Comparison of ENCODE assay signal across 9 cellular contexts in genomic region chr2:190678444-190679162, GRCh38. TPM values are rescaled to one million over a fixed set of nuclear protein-coding genes. Genes with fewer than 3 reads are reported as not detected.
A peak's percentile ranks its signal among the peaks of the same experiment; 100 is the strongest.
DNase-seq lines count a peak whose midpoint lies in the region; ATAC-seq, FAIRE-seq and TF ChIP-seq lines count a peak whose summit lies in the region.
"Had no signal": no experiment of that assay in that cellular context is flagged by ENCODE, and none has a peak within 500 bp of the region (broad histone marks: within the 10 kb centered on the region; RNA-seq: fewer than 3 reads in every experiment).

No MANE protein-coding gene starts in this region.

- no peaks in the 10 kb centered on the region for H3K9me3 ChIP-seq in CD4-positive, CD25-positive, alpha-beta regulatory T cell (ENCODE audit: control insufficient read depth in 2 of 2, low read length in 2 of 2)
- no peaks in the 10 kb centered on the region for H3K9me3 ChIP-seq in K562 (replicated peaks; ENCODE audit: control insufficient read depth, insufficient read depth, low read depth, low read length)

- H3K27me3 ChIP-seq in CD4-positive, CD25-positive, alpha-beta regulatory T cell (ENCODE audit: control insufficient read depth, insufficient read depth, low read length): no peaks in the 10 kb centered on the region
- H3K27me3 ChIP-seq in K562 (ENCODE audit: control insufficient read depth in 2 of 2, insufficient read depth in 2 of 2, low read length in 2 of 2): no peaks in the 10 kb centered on the region

- H3K4me2 ChIP-seq in K562 (ENCODE audit: insufficient read depth, low read length): no peak overlapping the region

- TF ChIP-seq CTCF in K562 (IDR thresholded peaks at IDR 0.05 in 2 of 3, conservative IDR thresholded peaks at IDR 0.05 in 1 of 3; ENCODE audit: insufficient read depth in 2 of 3, low read depth in 1 of 3, low read length in 3 of 3) (no peak), GM13976 (IDR thresholded peaks at IDR 0.05; ENCODE audit: borderline replicate concordance, control extremely low read depth, extremely low read depth, insufficient read depth, missing control alignments) (no peak)

- POLR2A ChIA-PET in K562 (lab: Yijun Ruan, JAX): interaction anchor here (1.2 kb wide), 1 partner anchor 38 kb away, joined by 3 read pairs; no protein-coding TSS in a partner anchor

- H3K27me3 Mint-ChIP-seq in CD4-positive, CD25-positive, alpha-beta regulatory T cell: no peaks in the 10 kb centered on the region

- DNase-seq in CD4-positive, CD25-positive, alpha-beta regulatory T cell: peak in 2 of 3 donors; percentile 2 to 41
- DNase-seq in K562 (ENCODE audit: extremely low read depth in 1 of 4, low spot score in 3 of 4) (no peak), pulmonary artery endothelial cell (ENCODE audit: low read depth, low spot score) (peak; percentile 30), GM13976 (ENCODE audit: low spot score) (no peak), MV-4-11 (lab: John Stamatoyannopoulos, UW) (no peak)
- DNase-seq in NK-92 treated with Interleukin-12 subunit alpha and Interleukin-12 subunit beta, amount 100 ng/mL, for 24 hours (lab: John Stamatoyannopoulos, UW): no peak

- CTCF ChIA-PET in K562 (lab: Yijun Ruan, JAX; ENCODE audit: low intra/inter-chr PET ratio): interaction anchor here (0.5 kb wide), 1 partner anchor 940 kb away, joined by 3 read pairs; no protein-coding TSS in a partner anchor

- H3K9ac ChIP-seq in K562 (ENCODE audit: insufficient read depth in 1 of 2, low read depth in 2 of 2, low read length in 2 of 2): peak overlapping the region in 1 of 2 experiments; percentile 42; a peak in 1 of 4 replicates

- no peaks in the 10 kb centered on the region for H3K9me1 ChIP-seq in K562 (ENCODE audit: control insufficient read depth, insufficient read depth, low read length)

- in situ Hi-C loops in K562 (cut with MboI) (no loop called here), GM13976 (cut with MboI; ENCODE audit: low sequenced_read_pairs, unreplicated experiment) (no loop called here)

- intact Hi-C loops in K562 (cut with micrococcal nuclease): no loop called here

- FAIRE-seq in K562 (lab: Jason Lieb, UNC): no peak
- FAIRE-seq: G401.6 had no signal

- peak overlapping the region; percentile 10 to 77 (median 69) for H3K4me3 Mint-ChIP-seq in CD4-positive, CD25-positive, alpha-beta regulatory T cell

- no peak for ATAC-seq in CD4-positive, CD25-positive, alpha-beta regulatory T cell (ENCODE audit: low read depth in 2 of 2)
- ATAC-seq in GM19455 (IDR thresholded peaks at IDR 0.05; ENCODE audit: unreplicated experiment): peak; percentile 70
- ATAC-seq in HG03439 (IDR thresholded peaks at IDR 0.05; ENCODE audit: unreplicated experiment): peak; percentile 55
- ATAC-seq in K562: no peak; the same call in 2 of the 3 replicates

- peaks cover 17% of the 10 kb centered on the region; the same call in 2 of the 3 replicates for H3K79me2 ChIP-seq in K562 (ENCODE audit: control insufficient read depth, insufficient read depth, low read length)

- BruUV-seq in K562 (replicated peaks; lab: Mats Ljungman, UMichigan): no TSS peak

- no peak overlapping the region for H2AFZ ChIP-seq in K562 (ENCODE audit: low read depth, low read length)

- no peaks in the 10 kb centered on the region for H4K20me1 ChIP-seq in K562 (replicated peaks; ENCODE audit: control insufficient read depth, insufficient read depth, low read length)

- no peak for TF ChIP-seq RAD21 in K562 (CRISPR knock-in tag; conservative IDR thresholded peaks at IDR 0.05 in 1 of 2, IDR thresholded peaks at IDR 0.05 in 1 of 2)

- no peak for TF ChIP-seq EP300 in K562 (IDR thresholded peaks at IDR 0.05; ENCODE audit: low read length)

- peak overlapping the region; percentile 76 to 96 (median 78) for H3K27ac Mint-ChIP-seq in CD4-positive, CD25-positive, alpha-beta regulatory T cell

- H3K4me3 ChIP-seq in CD4-positive, CD25-positive, alpha-beta regulatory T cell (ENCODE audit: low read depth, low read length): peak overlapping the region; percentile 70
- H3K4me3 ChIP-seq in K562: no peak overlapping the region

- no peaks in the 10 kb centered on the region for H3K9me3 Mint-ChIP-seq in CD4-positive, CD25-positive, alpha-beta regulatory T cell

- peaks cover 35 to 58% (median 49%) of the 10 kb centered on the region in 4 donors for H3K4me1 Mint-ChIP-seq in CD4-positive, CD25-positive, alpha-beta regulatory T cell

- peak overlapping the region; percentile 71 for H3K27ac ChIP-seq in CD4-positive, CD25-positive, alpha-beta regulatory T cell (ENCODE audit: insufficient read depth, low read length, poor library complexity, severe bottlenecking)
- no peak overlapping the region for H3K27ac ChIP-seq in K562 (ENCODE audit: extremely low read depth, low read depth, low read length)

- no peak for TF ChIP-seq POLR2A in K562 (conservative IDR thresholded peaks at IDR 0.05)

- no peaks in the 10 kb centered on the region for H3K36me3 ChIP-seq in CD4-positive, CD25-positive, alpha-beta regulatory T cell (ENCODE audit: control insufficient read depth, insufficient read depth, low read length)
- peaks cover 43% of the 10 kb centered on the region for H3K36me3 ChIP-seq in K562 (ENCODE audit: control insufficient read depth, insufficient read depth, low read length)

- peaks cover 19% of the 10 kb centered on the region for H3K36me3 Mint-ChIP-seq in CD4-positive, CD25-positive, alpha-beta regulatory T cell

- 59% methylated on average over 6 of the region's 6 CpGs for WGBS in K562 (ENCODE audit: insufficient coverage, low coverage, missing lambda C conversion rate)

- H3K4me1 ChIP-seq in CD4-positive, CD25-positive, alpha-beta regulatory T cell (ENCODE audit: control insufficient read depth, insufficient read depth, low read length, poor library complexity, severe bottlenecking): peaks cover 48% of the 10 kb centered on the region
- H3K4me1 ChIP-seq in K562 (replicated peaks in 1 of 2; ENCODE audit: control insufficient read depth in 2 of 2, insufficient read depth in 2 of 2, low read length in 2 of 2): peaks cover 0 to 10% of the 10 kb centered on the region in 2 experiments; a peak in 2 of 5 replicates

TF ChIP-seq in K562, 482 proteins besides CTCF, POLR2A, EP300 and RAD21 (continues in another document):
- no peak for TF ChIP-seq NUFIP1 (IDR thresholded peaks at IDR 0.05; ENCODE audit: partially characterized antibody)
- TF ChIP-seq EWSR1 (IDR thresholded peaks at IDR 0.05; ENCODE audit: borderline replicate concordance, low read depth, partially characterized antibody): no peak
- no peak for TF ChIP-seq NELFE (IDR thresholded peaks at IDR 0.05; ENCODE audit: insufficient read depth, insufficient read length)
- TF ChIP-seq CREB3 (tag; conservative IDR thresholded peaks at IDR 0.05; ENCODE audit: low read depth): no peak
- TF ChIP-seq MED1 (CRISPR knock-in tag; IDR thresholded peaks at IDR 0.05; ENCODE audit: borderline replicate concordance): no peak
- TF ChIP-seq PBX2 (CRISPR knock-in tag; IDR thresholded peaks at IDR 0.05; ENCODE audit: low read depth): no peak
- TF ChIP-seq PBX2 (tag; conservative IDR thresholded peaks at IDR 0.05; ENCODE audit: low read depth): peak; percentile 49; the same call in 1 of the 2 replicates

RNA-seq across cellular contexts. Expression of gene NAB1, which starts 29.7 kb away (rescaled TPM):
- 42.7 TPM for total RNA-seq in CD4-positive, CD25-positive, alpha-beta regulatory T cell
- 1 to 10 TPM; 1.5 to 5.0 (median 2.9) TPM for polyA plus RNA-seq in CD4-positive, CD25-positive, alpha-beta regulatory T cell
- 18.4 and 32.2 TPM in 2 replicates for total RNA-seq in K562 (2011; cell fraction: chromatin; rRNA removed; ENCODE audit: low replicate concordance)
- total RNA-seq in K562 (2011; cell fraction: nucleolus; rRNA removed): 6.8 and 10.3 TPM in 2 replicates
- 14.0 and 16.0 TPM in 2 replicates for total RNA-seq in K562 (2011; cell fraction: nucleoplasm; rRNA removed)
- total RNA-seq in K562 (2014; rRNA removed): 17.6 and 20.6 TPM in 2 replicates
- total RNA-seq in K562 (2014; rRNA removed; fragmentation: Illumina TruSeq; extraction: Trizol): 20.2 and 22.8 TPM in 2 replicates
- 20.7 and 21.7 TPM in 2 replicates for total RNA-seq in K562 (2015; rRNA removed; fragmentation: Illumina TruSeq; extraction: Trizol)
- total RNA-seq in K562 (2021): 16.3 and 17.2 TPM in 2 replicates
- 18.3 and 23.0 TPM in 2 replicates for polyA plus RNA-seq in K562 (2011; rRNA removed)
- 5.1 and 7.5 TPM in 2 replicates for polyA plus RNA-seq in K562 (2011; cell fraction: cytosol; rRNA removed)
- polyA plus RNA-seq in K562 (2011; cell fraction: nucleus; rRNA removed): 30.1 and 30.9 TPM in 2 replicates
- polyA plus RNA-seq in K562 (2012): 11.6 and 12.8 TPM in 2 replicates
- polyA plus RNA-seq in K562 (2014; fragmentation: Illumina TruSeq; extraction: Trizol): 14.3 and 15.5 TPM in 2 replicates
- 1 to 10 TPM; 3.1 to 4.0 TPM for polyA plus RNA-seq in K562 (2014; fragmentation: Nextera tagmentation; extraction: Ambion mirVana)
- 10.5 and 11.9 TPM in 2 replicates for polyA plus RNA-seq in K562 (2014; rRNA removed)
- 33.5 and 34.3 TPM in 2 replicates for polyA minus RNA-seq in K562 (2011; rRNA and poly(A)+ RNA removed)
- polyA minus RNA-seq in K562 (2011; cell fraction: cytosol; rRNA and poly(A)+ RNA removed): 10.5 and 13.2 TPM in 2 replicates
- polyA minus RNA-seq in K562 (2011; cell fraction: nucleus; rRNA and poly(A)+ RNA removed): 18.2 and 28.2 TPM in 2 replicates
- total RNA-seq in pulmonary artery endothelial cell: 35.6 and 38.7 TPM in 2 replicates

Comparison
In these comparisons a context has a peak if more than half of its experiments do, and no peak if none do; other contexts are left out.
1. ATAC-seq: peak in GM19455 (single experiment) and HG03439 (single experiment); none in CD4-positive, CD25-positive, alpha-beta regulatory T cell (0 of 2) and K562 (single experiment).
2. DNase-seq: peak in CD4-positive, CD25-positive, alpha-beta regulatory T cell (2 of 3) and pulmonary artery endothelial cell (single experiment); none in K562 (0 of 4), GM13976 (single experiment), MV-4-11 (single experiment) and NK-92 treated with Interleukin-12 subunit alpha and Interleukin-12 subunit beta, amount 100 ng/mL, for 24 hours (single experiment).